ENCODE assay signal across 21 cellular contexts in the genomic region with DNA sequence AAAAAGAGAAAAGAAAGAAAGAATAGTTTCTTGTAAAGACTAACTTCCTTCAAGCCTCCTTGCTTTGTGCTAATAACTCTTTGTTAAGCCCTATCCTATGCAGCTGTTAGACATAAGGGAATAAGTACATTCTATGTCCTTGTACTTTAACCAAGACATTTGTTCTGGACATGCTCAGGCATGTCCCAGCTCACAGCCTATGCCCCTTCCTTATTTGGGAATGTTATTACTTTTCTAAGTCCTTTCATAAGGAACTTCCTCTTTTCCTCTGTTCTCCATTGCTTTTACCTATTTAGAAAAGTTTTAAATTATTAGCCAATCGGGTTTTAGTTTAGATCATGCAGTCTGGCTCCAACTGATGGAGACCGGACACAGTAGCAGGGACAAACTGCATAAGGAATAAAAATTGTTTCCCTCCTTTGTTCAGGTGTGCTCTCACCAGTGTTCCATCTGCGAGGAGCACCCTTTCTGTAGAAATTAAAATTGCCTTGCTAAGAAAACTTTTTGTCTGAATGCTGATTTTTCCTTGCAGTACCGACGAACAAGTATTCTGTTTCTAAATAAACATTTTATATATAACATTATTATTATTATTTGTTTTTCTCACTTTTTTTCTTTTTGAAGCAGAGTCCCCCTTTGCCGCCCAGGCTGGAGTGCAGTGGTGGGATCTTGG. TPM values are rescaled to one million over a fixed set of nuclear protein-coding genes. Genes with fewer than 3 reads are reported as not detected.
DNase-seq lines count a peak whose midpoint lies in the region; ATAC-seq, FAIRE-seq and TF ChIP-seq lines count a peak whose summit lies in the region.
"Had no signal": no experiment of that assay in that cellular context is flagged by ENCODE, and none has a peak within 500 bp of the region (broad histone marks: within the 10 kb centered on the region; RNA-seq: fewer than 3 reads in every experiment).

No MANE protein-coding gene starts in this region.

- no peaks in the 10 kb centered on the region for H3K4me1 ChIP-seq in gastroesophageal sphincter

- H3K4me3 ChIP-seq in gastroesophageal sphincter = no peak overlapping the region

- peak; percentile 3 for FAIRE-seq in TTC549 (lab: Jason Lieb, UNC)
- FAIRE-seq: G401.6 had no signal

- no peak for TF ChIP-seq POLR2A in gastroesophageal sphincter (IDR thresholded peaks at IDR 0.05)

- peaks cover 3% of the 10 kb centered on the region for H3K9me3 Mint-ChIP-seq in nephron

- no peaks in the 10 kb centered on the region for H3K36me3 ChIP-seq in gastroesophageal sphincter

- no peak overlapping the region for H3K4me3 Mint-ChIP-seq in nephron
- H3K4me3 Mint-ChIP-seq: CD8-positive, alpha-beta T cell had no signal

- in situ Hi-C loops in KBM-7 (cut with MboI; ENCODE audit: low pct_unique_long_range_greater_than_20kb, low sequenced_read_pairs) = no loop called here

- peak; percentile 20 for DNase-seq in EH (ENCODE audit: low read depth)
- DNase-seq in KBM-7 = peak; percentile 65
- DNase-seq in A172 (ENCODE audit: low spot score) = no peak
- DNase-seq in kidney glomerular epithelial cell (lab: John Stamatoyannopoulos, UW) = no peak
- DNase-seq: CD8-positive, alpha-beta T cell; DND-41; MM.1S; NCI-H1105 treated with DMSO at 0.1 percent for 48 hours; NCI-H1694; NCI-H2107; NCI-H226; NCI-H524 treated with DMSO at 0.1 percent for 48 hours; PC-3; RPMI8226; SIG-M5 had no signal

- TF ChIP-seq EP300 in gastroesophageal sphincter (IDR thresholded peaks at IDR 0.05) = no peak

- peaks cover 5% of the 10 kb centered on the region for H3K27me3 Mint-ChIP-seq in nephron (ENCODE audit: low read depth)

- no peaks in the 10 kb centered on the region for H3K36me3 Mint-ChIP-seq in nephron (ENCODE audit: low read depth)
- H3K36me3 Mint-ChIP-seq: CD8-positive, alpha-beta T cell had no signal

- H3K27ac ChIP-seq in gastroesophageal sphincter = no peak overlapping the region
- H3K27ac ChIP-seq: KMS-11 had no signal

- peaks cover 0 to 19% (median 0%) of the 10 kb centered on the region in 3 donors for H3K9me3 ChIP-seq in gastroesophageal sphincter

- peak overlapping the region in 2 of 3 experiments; percentile 40 to 43 for H3K27ac Mint-ChIP-seq in nephron
- H3K27ac Mint-ChIP-seq: CD8-positive, alpha-beta T cell had no signal

- H3K27me3 ChIP-seq in gastroesophageal sphincter = no peaks in the 10 kb centered on the region
- H3K27me3 ChIP-seq: BLaER1 treated with 17β-estradiol and CSF1 and Interleukin-3, amounts not matched to agents 10 nM and 100 nM had no signal

- TF ChIP-seq CTCF in nephron (IDR thresholded peaks at IDR 0.05; ENCODE audit: unreplicated experiment in 3 of 3) (no peak), gastroesophageal sphincter (IDR thresholded peaks at IDR 0.05) (no peak)

- 86 to 94% methylated on average over 5 to 6 of the region's 6 CpGs for WGBS in gastroesophageal sphincter (ENCODE audit: low coverage in 1 of 2), 2 donors

- no peak for ATAC-seq in gastroesophageal sphincter
- ATAC-seq: CD8-positive, alpha-beta T cell; PC-3 had no signal

- no peaks in the 10 kb centered on the region for H3K4me1 Mint-ChIP-seq in nephron

RNA-seq across cellular contexts. Expression of gene SPINDOC, which starts 21.6 kb away (rescaled TPM):
- total RNA-seq in A172 (2014; rRNA removed; shearing (Covaris generic)) = 23.0 and 40.1 TPM in 2 replicates
- total RNA-seq in gastroesophageal sphincter = 10 to 100 TPM; 14.3 to 18.6 (median 15.5) TPM

RNA-seq across cellular contexts. Expression of gene ZFTA, which starts 23.1 kb away (rescaled TPM):
- 6.2 and 8.5 TPM in 2 replicates for total RNA-seq in A172 (2014; rRNA removed; shearing (Covaris generic))
- total RNA-seq in gastroesophageal sphincter = 10 to 100 TPM; 13.2 to 31.8 (median 24.5) TPM

RNA-seq across cellular contexts. Expression of gene MARK2, which starts 47.3 kb away (rescaled TPM):
- total RNA-seq in A172 (2014; rRNA removed; shearing (Covaris generic)) = 14.8 TPM in 2 replicates
- 10 to 100 TPM; 17.4 to 42.5 (median 23.8) TPM for total RNA-seq in gastroesophageal sphincter

Comparison
In these comparisons a context has a peak if more than half of its experiments do, and no peak if none do; other contexts are left out.
1. DNase-seq: peak in EH (single experiment) and KBM-7 (single experiment); none in A172 (single experiment) and kidney glomerular epithelial cell (single experiment).